ENCODE assay signal across 15 cellular contexts in the genomic region with DNA sequence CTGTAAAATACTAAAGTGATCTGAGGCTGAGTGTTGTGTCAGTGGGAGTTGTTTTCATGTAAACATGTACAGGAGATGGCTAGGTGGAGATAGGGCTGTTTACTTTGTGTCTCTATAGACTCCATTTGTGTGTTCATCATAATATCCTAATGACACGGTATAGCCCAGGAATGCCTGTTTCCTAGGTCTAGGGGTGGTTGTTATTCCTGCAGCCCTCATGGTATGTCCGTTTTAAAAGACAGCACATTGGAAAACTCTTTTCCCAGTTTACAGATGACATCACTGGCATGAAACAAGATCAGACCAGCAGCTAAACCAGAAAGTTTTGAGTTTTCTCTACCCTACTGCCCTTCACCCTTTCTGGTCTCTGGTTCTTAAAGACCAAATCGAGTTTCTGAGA.
A peak's percentile ranks its signal among the peaks of the same experiment; 100 is the strongest.
DNase-seq lines count a peak whose midpoint lies in the region; FAIRE-seq and TF ChIP-seq lines count a peak whose summit lies in the region.
"Had no signal": no experiment of that assay in that cellular context is flagged by ENCODE, and none has a peak within 500 bp of the region (broad histone marks: within the 10 kb centered on the region; RNA-seq: fewer than 3 reads in every experiment).

No MANE protein-coding gene starts in this region.

- H3K9me3 ChIP-seq in astrocyte (ENCODE audit: insufficient read depth, low read depth, low read length): no peaks in the 10 kb centered on the region
- H3K9me3 ChIP-seq in kidney (ENCODE audit: control insufficient read depth in 1 of 2, low read length in 2 of 2): no peaks in the 10 kb centered on the region
- H3K9me3 ChIP-seq in spleen: no peaks in the 10 kb centered on the region
- H3K9me3 ChIP-seq: transverse colon had no signal

- H3K9ac ChIP-seq in astrocyte (ENCODE audit: low read length): peak overlapping the region; percentile 47
- H3K9ac ChIP-seq in kidney (ENCODE audit: low read length in 2 of 2): no peak overlapping the region

- H3K4me1 Mint-ChIP-seq in activated naive CD8-positive, alpha-beta T cell (ENCODE audit: low read depth): peaks cover 8% of the 10 kb centered on the region
- peaks cover 6% of the 10 kb centered on the region for H3K4me1 Mint-ChIP-seq in activated naive CD8-positive, alpha-beta T cell treated with anti-CD3 and anti-CD28 coated beads for 36 hours
- H3K4me1 Mint-ChIP-seq in astrocyte (ENCODE audit: low read depth, unreplicated experiment): peaks cover 12% of the 10 kb centered on the region

- H3K27ac ChIP-seq in astrocyte (ENCODE audit: low read depth, low read length) (peak overlapping the region; percentile 24), kidney (ENCODE audit: low read depth in 2 of 2, low read length in 2 of 2) (no peak overlapping the region), spleen (peak overlapping the region; percentile 35 to 93 (median 90))
- H3K27ac ChIP-seq: transverse colon had no signal

- H3K4me1 ChIP-seq in astrocyte (ENCODE audit: insufficient read depth, low read length): peaks cover 16% of the 10 kb centered on the region
- peaks cover 23 to 40% of the 10 kb centered on the region in 2 donors for H3K4me1 ChIP-seq in kidney (ENCODE audit: control insufficient read depth in 1 of 2, insufficient read depth in 1 of 2, low read depth in 1 of 2, low read length in 2 of 2)
- H3K4me1 ChIP-seq in spleen: peaks cover 5 to 79% (median 43%) of the 10 kb centered on the region in 6 donors

- no peak for TF ChIP-seq POLR2A in spleen (IDR thresholded peaks at IDR 0.05)
- TF ChIP-seq POLR2A in lower leg skin (IDR thresholded peaks at IDR 0.05): no peak

- no peaks in the 10 kb centered on the region for H3K36me3 ChIP-seq in astrocyte (ENCODE audit: insufficient read depth, low read length)
- H3K36me3 ChIP-seq in kidney (ENCODE audit: control insufficient read depth in 1 of 2, insufficient read depth in 2 of 2, low read length in 2 of 2): no peaks in the 10 kb centered on the region
- no peaks in the 10 kb centered on the region for H3K36me3 ChIP-seq in spleen
- H3K36me3 ChIP-seq: transverse colon had no signal

- FAIRE-seq in astrocyte (lab: Jason Lieb, UNC): no peak
- no peak for FAIRE-seq in kidney (lab: Jason Lieb, UNC)

- peak overlapping the region; percentile 82 for H3K4me2 ChIP-seq in astrocyte (ENCODE audit: low read length)

- H3K27ac Mint-ChIP-seq in activated naive CD8-positive, alpha-beta T cell: no peak overlapping the region
- H3K27ac Mint-ChIP-seq in activated naive CD8-positive, alpha-beta T cell treated with anti-CD3 and anti-CD28 coated beads for 36 hours: no peak overlapping the region
- no peak overlapping the region for H3K27ac Mint-ChIP-seq in astrocyte (ENCODE audit: unreplicated experiment)

- H3K36me3 Mint-ChIP-seq in activated naive CD8-positive, alpha-beta T cell: no peaks in the 10 kb centered on the region
- no peaks in the 10 kb centered on the region for H3K36me3 Mint-ChIP-seq in activated naive CD8-positive, alpha-beta T cell treated with anti-CD3 and anti-CD28 coated beads for 36 hours
- H3K36me3 Mint-ChIP-seq in astrocyte (ENCODE audit: low read depth, unreplicated experiment): no peaks in the 10 kb centered on the region

- H3K27me3 ChIP-seq in astrocyte (ENCODE audit: insufficient read depth, low read length) (no peaks in the 10 kb centered on the region), spleen (replicated peaks in 1 of 7) (peaks cover 0 to 69% (median 13%) of the 10 kb centered on the region in 7 donors)

- H3K4me3 ChIP-seq in astrocyte (ENCODE audit: insufficient read depth, low read depth, low read length) (no peak overlapping the region), kidney (ENCODE audit: low read length in 2 of 2) (peak overlapping the region; percentile 72 to 73), spleen (peak overlapping the region in 7 of 8 donors; percentile 48 to 81 (median 67)), lower leg skin (ENCODE audit: low read depth, poor library complexity, severe bottlenecking) (no peak overlapping the region)

- peak overlapping the region; percentile 40 for H3K4me3 Mint-ChIP-seq in activated naive CD8-positive, alpha-beta T cell
- H3K4me3 Mint-ChIP-seq in activated naive CD8-positive, alpha-beta T cell treated with anti-CD3 and anti-CD28 coated beads for 36 hours: no peak overlapping the region
- peak overlapping the region; percentile 90 for H3K4me3 Mint-ChIP-seq in astrocyte (ENCODE audit: unreplicated experiment)
- H3K4me3 Mint-ChIP-seq: activated T-cell treated with anti-CD3 and anti-CD28 coated beads, Interleukin-2, amount 50 U/mL, for 4 hours had no signal

- no peak for DNase-seq in activated naive CD8-positive, alpha-beta T cell treated with anti-CD3 and anti-CD28 coated beads for 36 hours
- DNase-seq in astrocyte (ENCODE audit: low read depth) (no peak), kidney (no peak), spleen (no peak), GM13977 (ENCODE audit: low spot score) (no peak), lower leg skin (ENCODE audit: low spot score in 2 of 2) (no peak), CD1c-positive myeloid dendritic cell (ENCODE audit: extremely low spot score) (no peak)
- DNase-seq: activated T-cell treated with anti-CD3 and anti-CD28 coated beads, Interleukin-2, amount 50 U/mL, for 4 hours; effector CD8-positive, alpha-beta T cell; head of caudate nucleus; left ventricle myocardium superior; NCI-H1105; occipital lobe; transverse colon had no signal

- in situ Hi-C loops in GM13977 (cut with MboI; ENCODE audit: low pct_unique_long_range_greater_than_20kb, low sequenced_read_pairs, unreplicated experiment): no loop called here

- intact Hi-C loops in kidney (cut with DNase I) (loop anchor here (10.0 kb wide), 1 partner anchor 99 kb away; no protein-coding TSS in a partner anchor), spleen (cut with DNase I; ENCODE audit: low total_unique reads) (loop anchor here (10.0 kb wide), 1 partner anchor 99 kb away; no protein-coding TSS in a partner anchor), lower leg skin (cut with DNase I; ENCODE audit: low total_unique reads) (no loop called here)

- no peak overlapping the region for H2AFZ ChIP-seq in astrocyte (ENCODE audit: low read depth, low read length)

- H3K27me3 Mint-ChIP-seq in activated naive CD8-positive, alpha-beta T cell: peaks cover 31% of the 10 kb centered on the region
- H3K27me3 Mint-ChIP-seq in activated naive CD8-positive, alpha-beta T cell treated with anti-CD3 and anti-CD28 coated beads for 36 hours: peaks cover 46% of the 10 kb centered on the region
- H3K27me3 Mint-ChIP-seq in astrocyte (ENCODE audit: low read depth, unreplicated experiment): peaks cover 23% of the 10 kb centered on the region

- peaks cover 14% of the 10 kb centered on the region for H4K20me1 ChIP-seq in astrocyte (ENCODE audit: insufficient read depth, low read length)

- H3K79me2 ChIP-seq in astrocyte (ENCODE audit: insufficient read depth, low read length): peaks cover 11% of the 10 kb centered on the region

- 35 to 63% (median 53%) methylated on average over 3 of the region's 3 CpGs for WGBS in spleen, 5 donors
- WGBS in lower leg skin, 2 donors: 60% methylated on average over 3 of the region's 3 CpGs

- no peaks in the 10 kb centered on the region for H3K9me3 Mint-ChIP-seq in activated naive CD8-positive, alpha-beta T cell (ENCODE audit: low read depth)
- H3K9me3 Mint-ChIP-seq in activated naive CD8-positive, alpha-beta T cell treated with anti-CD3 and anti-CD28 coated beads for 36 hours: no peaks in the 10 kb centered on the region
- no peaks in the 10 kb centered on the region for H3K9me3 Mint-ChIP-seq in astrocyte (ENCODE audit: unreplicated experiment)
- H3K9me3 Mint-ChIP-seq: activated T-cell treated with anti-CD3 and anti-CD28 coated beads, Interleukin-2, amount 50 U/mL, for 4 hours had no signal

- TF ChIP-seq CTCF in astrocyte (IDR thresholded peaks at IDR 0.05; ENCODE audit: insufficient read depth, low read depth, low read length): no peak
- TF ChIP-seq CTCF in kidney (IDR thresholded peaks at IDR 0.05; ENCODE audit: borderline replicate concordance, extremely low read depth, insufficient read depth): no peak
- TF ChIP-seq CTCF in spleen (IDR thresholded peaks at IDR 0.05 in 8 of 11, conservative IDR thresholded peaks at IDR 0.05 in 3 of 11): no peak
- no peak for TF ChIP-seq CTCF in GM13977 (IDR thresholded peaks at IDR 0.05; ENCODE audit: extremely low read depth, insufficient read depth, missing control alignments)
- no peak for TF ChIP-seq CTCF in lower leg skin (IDR thresholded peaks at IDR 0.05)

Comparison
In these comparisons a context has a peak if more than half of its experiments do, and no peak if none do; other contexts are left out.
1. H3K27ac ChIP-seq: peak in astrocyte (single experiment) and spleen (8 of 8); none in kidney (0 of 2).
2. H3K4me3 ChIP-seq: peak in kidney (2 of 2) and spleen (7 of 8); none in astrocyte (single experiment) and lower leg skin (single experiment).